Comparison of ENCODE assay signal across 1 cellular context in genomic region chr1:25616932-25617625, GRCh38.
TF ChIP-seq lines count a peak whose summit lies in the region.

No MANE protein-coding gene starts in this region.

TF ChIP-seq in WTC11, 78 proteins besides CTCF, POLR2A, EP300 and RAD21 (continued from another document):
- TF ChIP-seq ARID4B (CRISPR knock-in tag; IDR thresholded peaks at IDR 0.05; ENCODE audit: borderline replicate concordance) = 0 out of 2 replicates have a peak, but pooled peaks have one; percentile 30
TF ChIP-seq in WTC11: peak in this region for 1.
